Comparison of ENCODE assay signal across 30 cellular contexts in the genomic region with DNA sequence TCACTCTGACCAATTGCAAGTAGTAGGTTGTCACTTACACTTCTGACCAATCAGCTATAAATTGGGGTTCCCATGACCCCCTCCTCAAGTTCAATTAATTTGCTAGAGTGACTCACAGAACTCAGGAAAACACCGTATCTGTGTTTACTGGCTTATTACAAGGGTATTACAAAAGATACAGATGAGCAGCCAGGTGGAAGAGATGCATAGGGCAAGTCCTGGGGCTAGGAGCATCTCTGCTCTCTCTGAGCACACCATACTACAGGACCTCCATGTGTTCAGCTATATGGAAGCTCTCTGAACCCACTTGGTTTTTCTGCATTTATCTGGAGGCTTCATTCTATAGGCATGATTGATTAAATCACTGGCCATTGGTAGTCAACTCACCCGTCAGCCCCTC.
"Had no signal": no experiment of that assay in that cellular context is flagged by ENCODE, and none has a peak within 500 bp of the region (broad histone marks: within the 10 kb centered on the region; RNA-seq: fewer than 3 reads in every experiment).

No MANE protein-coding gene starts in this region.

- H3K9me3 Mint-ChIP-seq: activated CD4-positive, alpha-beta memory T cell treated with anti-CD3 and anti-CD28 coated beads, Interleukin-2, amount 10 ng/mL, durations not matched to agents 7 days and 5 days; activated naive CD4-positive, alpha-beta T cell treated with anti-CD3 and anti-CD28 coated beads, Interleukin-2, amount 10 ng/mL, durations not matched to agents 7 days and 5 days; activated naive CD4-positive, alpha-beta T cell treated with anti-CD3 and anti-CD28 coated beads, Interleukin-2, amount 50 U/mL, for 72 hours; activated naive CD8-positive, alpha-beta T cell treated with anti-CD3 and anti-CD28 coated beads, Interleukin-2, amount 10 ng/mL, durations not matched to agents 7 days and 5 days; activated T-cell treated with anti-CD3 and anti-CD28 coated beads, Interleukin-2, amount 50 U/mL, for 24 hours; T-helper 2 cell treated with Interferon-gamma antibody and Interleukin-4, amounts not matched to agents 5 μg/mL and 100 μg/mL, for 36 hours had no signal

- H3K4me3 Mint-ChIP-seq: activated CD4-positive, alpha-beta memory T cell treated with anti-CD3 and anti-CD28 coated beads, Interleukin-2, amount 10 ng/mL, durations not matched to agents 7 days and 5 days; activated CD4-positive, alpha-beta T cell treated with anti-CD3 and anti-CD28 coated beads for 36 hours; activated CD4-positive, alpha-beta T cell treated with anti-CD3 and anti-CD28 coated beads, Interleukin-2, amount 10 ng/mL, durations not matched to agents 24 days and 14 days; activated naive CD4-positive, alpha-beta T cell treated with anti-CD3 and anti-CD28 coated beads, Interleukin-2, amount 10 ng/mL, durations not matched to agents 7 days and 5 days; activated naive CD8-positive, alpha-beta T cell treated with anti-CD3 and anti-CD28 coated beads, Interleukin-2, amount 10 ng/mL, durations not matched to agents 7 days and 5 days; activated T-cell treated with anti-CD3 and anti-CD28 coated beads, Interleukin-2, amount 50 U/mL, for 24 hours; activated T-cell treated with anti-CD3 and anti-CD28 coated beads, Interleukin-2, amount 50 U/mL, for 72 hours; brain; T-helper 17 cell; T-helper 2 cell treated with Interferon-gamma antibody and Interleukin-4, amounts not matched to agents 5 μg/mL and 100 μg/mL, for 36 hours had no signal

- ATAC-seq: activated CD4-positive, alpha-beta T cell treated with anti-CD3 and anti-CD28 coated beads for 36 hours; activated naive CD4-positive, alpha-beta T cell treated with anti-CD3 and anti-CD28 coated beads, Interleukin-2, amount 50 U/mL, for 72 hours; activated T-cell treated with anti-CD3 and anti-CD28 coated beads, Interleukin-2, amount 50 U/mL, for 72 hours; gastroesophageal sphincter; T-helper 17 cell had no signal

- H3K4me1 Mint-ChIP-seq: activated CD4-positive, alpha-beta T cell treated with anti-CD3 and anti-CD28 coated beads for 36 hours had no signal

- H3K27me3 Mint-ChIP-seq: activated CD4-positive, alpha-beta T cell treated with anti-CD3 and anti-CD28 coated beads for 36 hours; brain had no signal

- H3K36me3 Mint-ChIP-seq: activated naive CD4-positive, alpha-beta T cell treated with anti-CD3 and anti-CD28 coated beads, Interleukin-2, amount 10 ng/mL, durations not matched to agents 7 days and 5 days; activated naive CD4-positive, alpha-beta T cell treated with anti-CD3 and anti-CD28 coated beads, Interleukin-2, amount 50 U/mL, for 72 hours had no signal

- FAIRE-seq: endometrium, endothelial cell of umbilical vein had no signal

- DNase-seq: activated CD4-positive, alpha-beta memory T cell treated with anti-CD3 and anti-CD28 coated beads, Interleukin-2, amount 10 ng/mL, durations not matched to agents 7 days and 5 days; activated CD4-positive, alpha-beta T cell treated with anti-CD3 and anti-CD28 coated beads for 36 hours; activated CD4-positive, alpha-beta T cell treated with anti-CD3 and anti-CD28 coated beads, Interleukin-2, amount 10 ng/mL, durations not matched to agents 24 days and 14 days; activated CD4-positive, alpha-beta T cell treated with anti-CD3 and anti-CD28 coated beads, Interleukin-2, amount 50 U/mL, for 4 hours; activated CD4-positive, CD25-positive, alpha-beta regulatory T cell; activated CD4-positive, CD25-positive, alpha-beta regulatory T cell treated with anti-CD3 and anti-CD28 coated beads, Interleukin-2, amount 50 U/mL, for 72 hours; activated CD8-positive, alpha-beta memory T cell treated with anti-CD3 and anti-CD28 coated beads, Interleukin-2, amount 50 U/mL, for 48 hours; activated gamma-delta T cell; activated naive CD4-positive, alpha-beta T cell; activated naive CD4-positive, alpha-beta T cell treated with anti-CD3 and anti-CD28 coated beads, Interleukin-2, amount 10 ng/mL, durations not matched to agents 7 days and 5 days; activated naive CD8-positive, alpha-beta T cell treated with anti-CD3 and anti-CD28 coated beads, Interleukin-2, amount 10 ng/mL, durations not matched to agents 7 days and 5 days; activated T-cell treated with anti-CD3 and anti-CD28 coated beads for 4 hours; activated T-cell treated with anti-CD3 and anti-CD28 coated beads, Interleukin-2, amount 50 U/mL, for 24 hours; activated T-cell treated with anti-CD3 and anti-CD28 coated beads, Interleukin-2, amount 50 U/mL, for 72 hours; central memory CD4-positive, alpha-beta T cell; cerebellar nuclear complex; colonic mucosa; effector CD8-positive, alpha-beta T cell; esophagus squamous epithelium; foreskin melanocyte; T-helper 1 cell; T-helper 17 cell; T1000; WERI-Rb-1 had no signal

- H3K27ac Mint-ChIP-seq: activated CD4-positive, alpha-beta memory T cell treated with anti-CD3 and anti-CD28 coated beads, Interleukin-2, amount 10 ng/mL, durations not matched to agents 7 days and 5 days; activated CD4-positive, alpha-beta T cell treated with anti-CD3 and anti-CD28 coated beads for 36 hours; activated CD4-positive, alpha-beta T cell treated with anti-CD3 and anti-CD28 coated beads, Interleukin-2, amount 10 ng/mL, durations not matched to agents 24 days and 14 days; activated naive CD4-positive, alpha-beta T cell treated with anti-CD3 and anti-CD28 coated beads, Interleukin-2, amount 10 ng/mL, durations not matched to agents 7 days and 5 days; activated naive CD4-positive, alpha-beta T cell treated with anti-CD3 and anti-CD28 coated beads, Interleukin-2, amount 50 U/mL, for 72 hours; activated naive CD8-positive, alpha-beta T cell treated with anti-CD3 and anti-CD28 coated beads, Interleukin-2, amount 10 ng/mL, durations not matched to agents 7 days and 5 days; activated T-cell treated with anti-CD3 and anti-CD28 coated beads, Interleukin-2, amount 50 U/mL, for 24 hours; activated T-cell treated with anti-CD3 and anti-CD28 coated beads, Interleukin-2, amount 50 U/mL, for 72 hours; brain; T-helper 17 cell; T-helper 2 cell treated with Interferon-gamma antibody and Interleukin-4, amounts not matched to agents 5 μg/mL and 100 μg/mL, for 36 hours had no signal
